ENCODE assay signal across 9 cellular contexts in genomic region chr2:102166189-102166845, GRCh38. TPM values are rescaled to one million over a fixed set of nuclear protein-coding genes. Genes with fewer than 3 reads are reported as not detected.
DNase-seq lines count a peak whose midpoint lies in the region; ATAC-seq and TF ChIP-seq lines count a peak whose summit lies in the region.
"Had no signal": no experiment of that assay in that cellular context is flagged by ENCODE, and none has a peak within 500 bp of the region (broad histone marks: within the 10 kb centered on the region; RNA-seq: fewer than 3 reads in every experiment).

No MANE protein-coding gene starts in this region.

- H3K4me3 Mint-ChIP-seq in CD4-positive, alpha-beta T cell, result no peak overlapping the region

- peak; percentile 75 for TF ChIP-seq CTCF in brain microvascular endothelial cell (IDR thresholded peaks at IDR 0.05; ENCODE audit: low read depth, low read length, missing control alignments)
- TF ChIP-seq CTCF in CD4-positive, alpha-beta T cell (IDR thresholded peaks at IDR 0.05), result no peak

- in situ Hi-C loops in brain microvascular endothelial cell (cut with HindIII; ENCODE audit: low pct_ligation_motif_present, low sequenced_read_pairs), result no loop called here

- no peaks in the 10 kb centered on the region for H3K9me3 Mint-ChIP-seq in CD4-positive, alpha-beta T cell

- no peaks in the 10 kb centered on the region for H3K36me3 Mint-ChIP-seq in CD4-positive, alpha-beta T cell (ENCODE audit: low read depth)

- H3K4me1 ChIP-seq in aorta (ENCODE audit: control insufficient read depth in 1 of 2, insufficient read depth in 2 of 2, low read length in 2 of 2), result peaks cover 0 to 4% of the 10 kb centered on the region in 2 donors

- H3K27me3 Mint-ChIP-seq in CD4-positive, alpha-beta T cell, result no peaks in the 10 kb centered on the region

- no peaks in the 10 kb centered on the region for H3K4me1 Mint-ChIP-seq in CD4-positive, alpha-beta T cell (ENCODE audit: low read depth)

- H3K27ac ChIP-seq in brain microvascular endothelial cell (peak overlapping the region; percentile 9), aorta (ENCODE audit: low read depth in 1 of 2, low read length in 2 of 2) (no peak overlapping the region)
- H3K27ac ChIP-seq in CD4-positive, alpha-beta T cell (ENCODE audit: low read depth, low read length), result no peak overlapping the region

- intact Hi-C loops in Right ventricle myocardium inferior (cut with DNase I), result loop anchor here (1.0 to 10.0 kb wide), 2 partner anchors 146 to 282 kb away; no protein-coding TSS in a partner anchor
- intact Hi-C loops in cardiac septum (cut with DNase I), result loop anchor here (1.0 to 5.0 kb wide), 2 partner anchors 76 to 146 kb away; no protein-coding TSS in a partner anchor
- intact Hi-C loops in aorta (cut with DNase I), result loop anchor here (1.0 to 5.0 kb wide), 3 partner anchors 94 to 146 kb away; no protein-coding TSS in a partner anchor
- intact Hi-C loops in CD4-positive, alpha-beta T cell (cut with DNase I, micrococcal nuclease), result loop anchor here (10.0 kb wide), 1 partner anchor 142 kb away; no protein-coding TSS in a partner anchor

- no peak overlapping the region for H3K4me3 ChIP-seq in brain microvascular endothelial cell (ENCODE audit: low read depth, low read length)
- H3K4me3 ChIP-seq in aorta (ENCODE audit: low read length in 2 of 2), result no peak overlapping the region

- no peak for DNase-seq in Right ventricle myocardium inferior (ENCODE audit: missing footprints)
- no peak for DNase-seq in cardiac septum (ENCODE audit: low spot score)
- peak; percentile 57 for DNase-seq in brain microvascular endothelial cell
- DNase-seq in kidney tubule cell (ENCODE audit: low spot score), result peak; percentile 52
- no peak for DNase-seq in aorta
- DNase-seq in CD4-positive, alpha-beta T cell, result no peak
- DNase-seq: NCI-H1092 had no signal

- H3K9me3 ChIP-seq in aorta (ENCODE audit: control insufficient read depth, low read length), result no peaks in the 10 kb centered on the region
- no peaks in the 10 kb centered on the region for H3K9me3 ChIP-seq in CD4-positive, alpha-beta T cell (ENCODE audit: control insufficient read depth, low read length)

- H3K27me3 ChIP-seq in brain microvascular endothelial cell (replicated peaks) (no peaks in the 10 kb centered on the region), aorta (ENCODE audit: control insufficient read depth in 1 of 2, insufficient read depth in 2 of 2, low read length in 1 of 2) (no peaks in the 10 kb centered on the region)
- H3K27me3 ChIP-seq in CD4-positive, alpha-beta T cell (ENCODE audit: control insufficient read depth, insufficient read depth, low read length), result no peaks in the 10 kb centered on the region

- H3K36me3 ChIP-seq in brain microvascular endothelial cell (replicated peaks) (peaks cover 11% of the 10 kb centered on the region), aorta (ENCODE audit: control insufficient read depth in 1 of 2, insufficient read depth in 2 of 2, low read length in 1 of 2) (peaks cover 0 to 1% of the 10 kb centered on the region in 2 donors)

- POLR2A ChIA-PET in CD4-positive, alpha-beta T cell (lab: Charles Lee), result no interaction called here

- 27 to 30% methylated on average over 4 of the region's 4 CpGs for WGBS in aorta, 2 donors

- CTCF ChIA-PET in CD4-positive, alpha-beta T cell (lab: Charles Lee), result interaction anchor here (1.3 kb wide), 1 partner anchor 74 kb away, joined by 3 read pairs; no protein-coding TSS in a partner anchor

- H3K27ac Mint-ChIP-seq in CD4-positive, alpha-beta T cell, result no peak overlapping the region

- ATAC-seq in Right ventricle myocardium inferior (peak; percentile 76), aorta (ENCODE audit: low FRiP score) (peak; percentile 82), HG02798 (IDR thresholded peaks at IDR 0.05; ENCODE audit: poor library complexity, unreplicated experiment) (no peak), HG03025 (IDR thresholded peaks at IDR 0.05; ENCODE audit: low FRiP score, unreplicated experiment) (no peak)
- no peak for ATAC-seq in CD4-positive, alpha-beta T cell (ENCODE audit: poor library complexity)

RNA-seq across cellular contexts. Expression of gene IL1RL2, which starts 20.5 kb away (rescaled TPM):
- total RNA-seq in Right ventricle myocardium inferior, result not detected
- total RNA-seq in cardiac septum, result 0.35 TPM
- 1 to 10 TPM in 1 of 2 donors, under 1 TPM in 1; 0.54 to 1.8 TPM for total RNA-seq in aorta
- polyA plus RNA-seq in aorta, result under 1 TPM in 1 of 2 donors, not detected in 1; 0.54 TPM
- not detected for total RNA-seq in CD4-positive, alpha-beta T cell

RNA-seq across cellular contexts. Expression of gene IL1R1, which starts 23.8 kb away (rescaled TPM):
- 26.6 TPM for total RNA-seq in Right ventricle myocardium inferior
- total RNA-seq in cardiac septum, result 27.7 TPM
- 100 to 1,000 TPM; 135 to 155 TPM for total RNA-seq in aorta
- 10 to 100 TPM; 47.0 to 49.6 TPM for polyA plus RNA-seq in aorta
- under 1 TPM; 0.22 to 0.49 TPM for total RNA-seq in CD4-positive, alpha-beta T cell

Comparison
In these comparisons a context has a peak if more than half of its experiments do, and no peak if none do; other contexts are left out.
1. ATAC-seq: peak in Right ventricle myocardium inferior (single experiment) and aorta (single experiment); none in HG02798 (single experiment), CD4-positive, alpha-beta T cell (single experiment) and HG03025 (single experiment).
2. DNase-seq: peak in brain microvascular endothelial cell (single experiment) and kidney tubule cell (single experiment); none in Right ventricle myocardium inferior (single experiment), cardiac septum (single experiment), aorta (0 of 2) and CD4-positive, alpha-beta T cell (0 of 10).
3. RNA of gene IL1R1, which starts 23.8 kb away (total RNA-seq): 135 to 155 TPM in aorta, 27.7 TPM in cardiac septum (single experiment) and 26.6 TPM in Right ventricle myocardium inferior (single experiment); 0.22 to 0.49 TPM in CD4-positive, alpha-beta T cell; every median in the first group is over 10 times any median in the second.